Comparison of ENCODE assay signal across 18 cellular contexts in the genomic region with DNA sequence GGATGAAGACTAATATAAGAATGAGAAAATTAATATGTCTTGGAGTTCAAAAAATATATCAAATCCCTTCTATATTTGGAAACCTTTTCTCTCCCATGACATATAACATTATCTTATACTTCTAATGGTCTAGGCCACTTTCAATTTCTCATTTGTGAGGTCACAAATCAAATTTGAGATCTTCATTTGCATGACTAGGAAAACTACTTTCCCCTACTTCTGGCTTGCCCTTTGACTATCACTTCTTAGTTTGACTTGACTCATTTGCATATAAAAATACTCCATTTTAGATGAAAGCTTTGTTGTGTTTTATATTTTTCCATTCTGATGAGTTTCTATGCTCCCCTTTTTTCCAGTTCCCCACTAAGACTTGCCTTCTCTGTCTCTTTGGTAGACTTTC.
DNase-seq lines count a peak whose midpoint lies in the region; ATAC-seq and TF ChIP-seq lines count a peak whose summit lies in the region.
"Had no signal": no experiment of that assay in that cellular context is flagged by ENCODE, and none has a peak within 500 bp of the region (broad histone marks: within the 10 kb centered on the region; RNA-seq: fewer than 3 reads in every experiment).

No MANE protein-coding gene starts in this region.

- H3K36me3 Mint-ChIP-seq in activated CD4-positive, alpha-beta T cell treated with anti-CD3 and anti-CD28 coated beads, Interleukin-2, amount 10 ng/mL, durations not matched to agents 24 days and 14 days (ENCODE audit: low read depth), result no peaks in the 10 kb centered on the region
- no peaks in the 10 kb centered on the region for H3K36me3 Mint-ChIP-seq in GM23338 (ENCODE audit: low read depth)
- H3K36me3 Mint-ChIP-seq in activated naive CD8-positive, alpha-beta T cell treated with anti-CD3 and anti-CD28 coated beads, Interleukin-2, amount 50 U/mL, for 24 hours (ENCODE audit: low read depth), result no peaks in the 10 kb centered on the region
- H3K36me3 Mint-ChIP-seq in stimulated activated memory B cell treated with anti-CD40 and anti-IgM and Interleukin-4, amounts not matched to agents 10 μg/mL and 1 μg/mL and 100 μg/mL, for 72 hours, result no peaks in the 10 kb centered on the region

- H2AFZ ChIP-seq in GM23338, result peak overlapping the region; percentile 82; the same call in 1 of the 2 replicates

- TF ChIP-seq CTCF in GM23338 (conservative IDR thresholded peaks at IDR 0.05; ENCODE audit: low read depth in 2 of 2), result no peak

- peak overlapping the region; percentile 57; the same call in 1 of the 2 replicates for H3K27ac ChIP-seq in GM23338 (ENCODE audit: low read depth)

- intact Hi-C loops in activated CD4-positive, alpha-beta T cell treated with anti-CD3 and anti-CD28 coated beads, Interleukin-2, amount 10 ng/mL, durations not matched to agents 24 days and 14 days (cut with micrococcal nuclease), result loop anchor here (1.0 kb wide), 1 partner anchor 9 kb away; no protein-coding TSS in a partner anchor

- peak overlapping the region; percentile 57; the same call in 1 of the 2 replicates for H3K4me2 ChIP-seq in GM23338

- peaks cover 6% of the 10 kb centered on the region for H3K9me2 ChIP-seq in GM23338 (ENCODE audit: insufficient read depth)

- H3K27ac Mint-ChIP-seq in activated CD4-positive, alpha-beta T cell treated with anti-CD3 and anti-CD28 coated beads, Interleukin-2, amount 10 ng/mL, durations not matched to agents 24 days and 14 days, result peak overlapping the region; percentile 42
- H3K27ac Mint-ChIP-seq in GM23338, result no peak overlapping the region
- H3K27ac Mint-ChIP-seq in activated naive CD8-positive, alpha-beta T cell treated with anti-CD3 and anti-CD28 coated beads, Interleukin-2, amount 50 U/mL, for 24 hours, result peak overlapping the region; percentile 88
- H3K27ac Mint-ChIP-seq in stimulated activated memory B cell treated with anti-CD40 and anti-IgM and Interleukin-4, amounts not matched to agents 10 μg/mL and 1 μg/mL and 100 μg/mL, for 72 hours, result peak overlapping the region; percentile 38
- H3K27ac Mint-ChIP-seq: B cell had no signal

- H3K4me3 ChIP-seq in GM23338, result no peak overlapping the region
- H3K4me3 ChIP-seq: MG63 had no signal

- peaks cover 9% of the 10 kb centered on the region for H3K9me3 Mint-ChIP-seq in activated CD4-positive, alpha-beta T cell treated with anti-CD3 and anti-CD28 coated beads, Interleukin-2, amount 10 ng/mL, durations not matched to agents 24 days and 14 days
- no peaks in the 10 kb centered on the region for H3K9me3 Mint-ChIP-seq in GM23338
- H3K9me3 Mint-ChIP-seq in activated naive CD8-positive, alpha-beta T cell treated with anti-CD3 and anti-CD28 coated beads, Interleukin-2, amount 50 U/mL, for 24 hours, result no peaks in the 10 kb centered on the region
- H3K9me3 Mint-ChIP-seq in stimulated activated memory B cell treated with anti-CD40 and anti-IgM and Interleukin-4, amounts not matched to agents 10 μg/mL and 1 μg/mL and 100 μg/mL, for 72 hours, result no peaks in the 10 kb centered on the region
- H3K9me3 Mint-ChIP-seq: H9 had no signal

- H3K36me3 ChIP-seq in GM23338 (ENCODE audit: insufficient read depth), result no peaks in the 10 kb centered on the region
- H3K36me3 ChIP-seq: MG63 had no signal

- no peak overlapping the region for H3K4me3 Mint-ChIP-seq in activated CD4-positive, alpha-beta T cell treated with anti-CD3 and anti-CD28 coated beads, Interleukin-2, amount 10 ng/mL, durations not matched to agents 24 days and 14 days
- H3K4me3 Mint-ChIP-seq in GM23338, result no peak overlapping the region
- H3K4me3 Mint-ChIP-seq in activated naive CD8-positive, alpha-beta T cell treated with anti-CD3 and anti-CD28 coated beads, Interleukin-2, amount 50 U/mL, for 24 hours, result no peak overlapping the region
- no peak overlapping the region for H3K4me3 Mint-ChIP-seq in stimulated activated memory B cell treated with anti-CD40 and anti-IgM and Interleukin-4, amounts not matched to agents 10 μg/mL and 1 μg/mL and 100 μg/mL, for 72 hours
- H3K4me3 Mint-ChIP-seq: B cell, H9 had no signal

- peaks cover 12% of the 10 kb centered on the region for H3K4me1 Mint-ChIP-seq in activated CD4-positive, alpha-beta T cell treated with anti-CD3 and anti-CD28 coated beads, Interleukin-2, amount 10 ng/mL, durations not matched to agents 24 days and 14 days
- H3K4me1 Mint-ChIP-seq in GM23338, result peaks cover 12% of the 10 kb centered on the region
- H3K4me1 Mint-ChIP-seq in activated naive CD8-positive, alpha-beta T cell treated with anti-CD3 and anti-CD28 coated beads, Interleukin-2, amount 50 U/mL, for 24 hours, result peaks cover 33% of the 10 kb centered on the region
- H3K4me1 Mint-ChIP-seq in stimulated activated memory B cell treated with anti-CD40 and anti-IgM and Interleukin-4, amounts not matched to agents 10 μg/mL and 1 μg/mL and 100 μg/mL, for 72 hours, result peaks cover 19% of the 10 kb centered on the region
- H3K4me1 Mint-ChIP-seq: B cell had no signal

- H4K20me1 ChIP-seq in GM23338 (replicated peaks; ENCODE audit: insufficient read depth), result no peaks in the 10 kb centered on the region

- ATAC-seq in GM23338 (no peak), GM21367 (IDR thresholded peaks at IDR 0.05; ENCODE audit: unreplicated experiment) (no peak)
- peak; percentile 81 for ATAC-seq in activated naive CD8-positive, alpha-beta T cell treated with anti-CD3 and anti-CD28 coated beads, Interleukin-2, amount 50 U/mL, for 24 hours
- no peak for ATAC-seq in stimulated activated memory B cell treated with anti-CD40 and anti-IgM and Interleukin-4, amounts not matched to agents 10 μg/mL and 1 μg/mL and 100 μg/mL, for 72 hours

- H3K79me2 ChIP-seq in GM23338 (replicated peaks; ENCODE audit: insufficient read depth), result no peaks in the 10 kb centered on the region

- H3K4me1 ChIP-seq in GM23338 (ENCODE audit: insufficient read depth), result peaks cover 18% of the 10 kb centered on the region

- H3K27me3 ChIP-seq in GM23338 (ENCODE audit: insufficient read depth), result no peaks in the 10 kb centered on the region
- H3K27me3 ChIP-seq: MG63 had no signal

- DNase-seq in activated CD4-positive, alpha-beta T cell treated with anti-CD3 and anti-CD28 coated beads, Interleukin-2, amount 10 ng/mL, durations not matched to agents 24 days and 14 days, result no peak
- no peak for DNase-seq in activated CD4-positive, alpha-beta T cell treated with anti-CD3 and anti-CD28 coated beads for 4 hours
- DNase-seq in GM23338 (ENCODE audit: low spot score), result no peak
- DNase-seq in activated naive CD8-positive, alpha-beta T cell treated with anti-CD3 and anti-CD28 coated beads, Interleukin-2, amount 50 U/mL, for 24 hours, result no peak
- DNase-seq in glomerular visceral epithelial cell (ENCODE audit: extremely low spot score), result no peak
- DNase-seq: DMS 273 treated with DMSO at 0.1 percent for 48 hours, DND-41, H9, Kasumi-1, MG63, NCI-H1048, NCI-H1436, NCI-H1930, NCI-H345, NCI-H524 treated with DMSO at 0.1 percent for 48 hours had no signal

- H3K27me3 Mint-ChIP-seq in activated CD4-positive, alpha-beta T cell treated with anti-CD3 and anti-CD28 coated beads, Interleukin-2, amount 10 ng/mL, durations not matched to agents 24 days and 14 days, result no peaks in the 10 kb centered on the region
- H3K27me3 Mint-ChIP-seq in GM23338 (ENCODE audit: insufficient read depth, low read depth, poor library complexity), result peaks cover 2% of the 10 kb centered on the region
- H3K27me3 Mint-ChIP-seq in activated naive CD8-positive, alpha-beta T cell treated with anti-CD3 and anti-CD28 coated beads, Interleukin-2, amount 50 U/mL, for 24 hours, result no peaks in the 10 kb centered on the region
- peaks cover 8% of the 10 kb centered on the region for H3K27me3 Mint-ChIP-seq in stimulated activated memory B cell treated with anti-CD40 and anti-IgM and Interleukin-4, amounts not matched to agents 10 μg/mL and 1 μg/mL and 100 μg/mL, for 72 hours

- H3F3A ChIP-seq in GM23338 (replicated peaks; ENCODE audit: low read depth), result no peaks in the 10 kb centered on the region

TF ChIP-seq in GM23338, 12 proteins besides CTCF, POLR2A, EP300 and RAD21 (continues in another document):
- TF ChIP-seq, protein P1, sequence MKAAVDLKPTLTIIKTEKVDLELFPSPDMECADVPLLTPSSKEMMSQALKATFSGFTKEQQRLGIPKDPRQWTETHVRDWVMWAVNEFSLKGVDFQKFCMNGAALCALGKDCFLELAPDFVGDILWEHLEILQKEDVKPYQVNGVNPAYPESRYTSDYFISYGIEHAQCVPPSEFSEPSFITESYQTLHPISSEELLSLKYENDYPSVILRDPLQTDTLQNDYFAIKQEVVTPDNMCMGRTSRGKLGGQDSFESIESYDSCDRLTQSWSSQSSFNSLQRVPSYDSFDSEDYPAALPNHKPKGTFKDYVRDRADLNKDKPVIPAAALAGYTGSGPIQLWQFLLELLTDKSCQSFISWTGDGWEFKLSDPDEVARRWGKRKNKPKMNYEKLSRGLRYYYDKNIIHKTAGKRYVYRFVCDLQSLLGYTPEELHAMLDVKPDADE (IDR thresholded peaks at IDR 0.05), result no peak
